17 cellular contexts compared by ENCODE assay signal in the genomic region with DNA sequence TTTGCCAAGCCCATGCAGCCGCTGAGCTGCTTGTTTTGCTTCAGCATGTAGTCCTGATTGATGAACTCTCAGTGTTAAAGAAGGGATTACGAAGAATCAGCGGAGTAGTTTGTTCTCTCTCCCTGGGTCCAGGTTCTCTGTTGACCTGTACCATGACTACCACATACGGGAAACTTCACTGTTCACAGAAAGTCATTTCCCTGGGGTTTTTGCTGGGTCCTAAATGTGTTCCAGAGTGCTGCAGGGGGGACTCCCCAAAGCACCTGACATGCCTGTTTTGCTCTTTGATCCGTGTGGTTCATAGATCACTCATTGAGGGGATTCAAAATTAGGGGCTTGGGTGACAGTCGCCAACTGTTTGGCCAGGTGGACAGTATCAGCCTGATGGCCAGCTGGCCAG. TPM values are rescaled to one million over a fixed set of nuclear protein-coding genes. Genes with fewer than 3 reads are reported as not detected.
A peak's percentile ranks its signal among the peaks of the same experiment; 100 is the strongest.
DNase-seq lines count a peak whose midpoint lies in the region; ATAC-seq and TF ChIP-seq lines count a peak whose summit lies in the region.
"Had no signal": no experiment of that assay in that cellular context is flagged by ENCODE, and none has a peak within 500 bp of the region (broad histone marks: within the 10 kb centered on the region; RNA-seq: fewer than 3 reads in every experiment).

No MANE protein-coding gene starts in this region.

- H4K20me1 ChIP-seq in DOHH2 (ENCODE audit: control insufficient read depth, insufficient read depth, low read depth, low read length), result peaks cover 14% of the 10 kb centered on the region

- ATAC-seq in stimulated activated naive B cell treated with anti-CD40 and anti-IgM and Interleukin-4, amounts not matched to agents 10 μg/mL and 1 μg/mL and 100 μg/mL, for 72 hours (replicated peaks), result peak in 1 of 2 donors; percentile 30
- ATAC-seq in HG03457 (IDR thresholded peaks at IDR 0.05; ENCODE audit: unreplicated experiment), result no peak
- ATAC-seq: K562 had no signal

- H3F3A ChIP-seq in DOHH2 (ENCODE audit: control insufficient read depth, insufficient read depth), result peaks cover 17% of the 10 kb centered on the region

- H3K36me3 ChIP-seq in DOHH2 (ENCODE audit: control insufficient read depth, low read length), result peaks cover 94% of the 10 kb centered on the region

- H3K27me3 Mint-ChIP-seq in activated naive CD4-positive, alpha-beta T cell treated with anti-CD3 and anti-CD28 coated beads for 36 hours (ENCODE audit: low read depth), result no peaks in the 10 kb centered on the region
- no peaks in the 10 kb centered on the region for H3K27me3 Mint-ChIP-seq in brain
- H3K27me3 Mint-ChIP-seq in stimulated activated naive B cell treated with anti-CD40 and anti-IgM and Interleukin-4, amounts not matched to agents 10 μg/mL and 1 μg/mL and 100 μg/mL, for 72 hours, result no peaks in the 10 kb centered on the region

- peaks cover 49% of the 10 kb centered on the region for H3K4me1 ChIP-seq in DOHH2 (ENCODE audit: control insufficient read depth, low read length)

- peaks cover 38% of the 10 kb centered on the region for H3K4me1 Mint-ChIP-seq in activated naive CD4-positive, alpha-beta T cell treated with anti-CD3 and anti-CD28 coated beads for 36 hours (ENCODE audit: low read depth)
- peaks cover 23% of the 10 kb centered on the region for H3K4me1 Mint-ChIP-seq in brain
- H3K4me1 Mint-ChIP-seq in stimulated activated naive B cell treated with anti-CD40 and anti-IgM and Interleukin-4, amounts not matched to agents 10 μg/mL and 1 μg/mL and 100 μg/mL, for 72 hours, result peaks cover 45 to 62% of the 10 kb centered on the region in 2 donors

- H3K36me3 Mint-ChIP-seq in activated naive CD4-positive, alpha-beta T cell treated with anti-CD3 and anti-CD28 coated beads for 36 hours (ENCODE audit: low read depth), result peaks cover 58% of the 10 kb centered on the region
- H3K36me3 Mint-ChIP-seq in brain, result peaks cover 81% of the 10 kb centered on the region
- peaks cover 62 to 66% of the 10 kb centered on the region in 2 donors for H3K36me3 Mint-ChIP-seq in stimulated activated naive B cell treated with anti-CD40 and anti-IgM and Interleukin-4, amounts not matched to agents 10 μg/mL and 1 μg/mL and 100 μg/mL, for 72 hours

- 0 out of 2 replicates have a peak overlapping the region, but pooled peaks have one; percentile 87 for H3K4me2 ChIP-seq in DOHH2 (ENCODE audit: low read length)

- H3K9me3 Mint-ChIP-seq in activated naive CD4-positive, alpha-beta T cell treated with anti-CD3 and anti-CD28 coated beads for 36 hours, result no peaks in the 10 kb centered on the region
- no peaks in the 10 kb centered on the region for H3K9me3 Mint-ChIP-seq in brain
- no peaks in the 10 kb centered on the region for H3K9me3 Mint-ChIP-seq in stimulated activated naive B cell treated with anti-CD40 and anti-IgM and Interleukin-4, amounts not matched to agents 10 μg/mL and 1 μg/mL and 100 μg/mL, for 72 hours

- CTCF ChIA-PET in activated naive CD4-positive, alpha-beta T cell treated with anti-CD3 and anti-CD28 coated beads for 36 hours (lab: Charles Lee), result interaction anchor here (2.8 kb wide), 1 partner anchor 117 kb away, joined by 11 read pairs; no protein-coding TSS in a partner anchor

- no peaks in the 10 kb centered on the region for H3K9me2 ChIP-seq in DOHH2 (replicated peaks; ENCODE audit: control insufficient read depth, low read length)

- TF ChIP-seq CTCF in DOHH2 (IDR thresholded peaks at IDR 0.05; ENCODE audit: low read depth, low read length, poor library complexity, severe bottlenecking), result no peak
- no peak for TF ChIP-seq CTCF in brain (conservative IDR thresholded peaks at IDR 0.05)

- no peaks in the 10 kb centered on the region for H3K27me3 ChIP-seq in DOHH2 (ENCODE audit: control insufficient read depth, low read length)

- no peaks in the 10 kb centered on the region for H3K9me3 ChIP-seq in DOHH2 (ENCODE audit: control insufficient read depth, insufficient read depth, low read length)
- H3K9me3 ChIP-seq: HAP-1 had no signal

- peak overlapping the region; percentile 48 for H3K27ac Mint-ChIP-seq in activated naive CD4-positive, alpha-beta T cell treated with anti-CD3 and anti-CD28 coated beads for 36 hours
- H3K27ac Mint-ChIP-seq in brain, result peak overlapping the region in 3 of 5 experiments; percentile 13 to 47 (median 15)
- peak overlapping the region; percentile 75 for H3K27ac Mint-ChIP-seq in stimulated activated naive B cell treated with anti-CD40 and anti-IgM and Interleukin-4, amounts not matched to agents 10 μg/mL and 1 μg/mL and 100 μg/mL, for 72 hours

- H3K27ac ChIP-seq in DOHH2 (ENCODE audit: low read depth, low read length), result peak overlapping the region; percentile 91; the same call in 1 of the 2 replicates

- H3K4me3 Mint-ChIP-seq in activated naive CD4-positive, alpha-beta T cell treated with anti-CD3 and anti-CD28 coated beads for 36 hours, result no peak overlapping the region
- peak overlapping the region in 1 of 5 experiments; percentile 32 for H3K4me3 Mint-ChIP-seq in brain
- no peak overlapping the region for H3K4me3 Mint-ChIP-seq in stimulated activated naive B cell treated with anti-CD40 and anti-IgM and Interleukin-4, amounts not matched to agents 10 μg/mL and 1 μg/mL and 100 μg/mL, for 72 hours

- intact Hi-C loops in activated naive CD4-positive, alpha-beta T cell treated with anti-CD3 and anti-CD28 coated beads for 36 hours (cut with micrococcal nuclease), result no loop called here

- H3K79me2 ChIP-seq in DOHH2 (ENCODE audit: control insufficient read depth, low read length), result peaks cover 72% of the 10 kb centered on the region

- DNase-seq in activated naive CD4-positive, alpha-beta T cell treated with anti-CD3 and anti-CD28 coated beads for 36 hours, result no peak
- no peak for DNase-seq in activated naive CD4-positive, alpha-beta T cell (lab: John Stamatoyannopoulos, UW)
- DNase-seq in stimulated activated naive B cell treated with anti-CD40 and anti-IgM and Interleukin-4, amounts not matched to agents 10 μg/mL and 1 μg/mL and 100 μg/mL, for 72 hours, result no peak
- no peak for DNase-seq in 8988T
- DNase-seq: Calu3, DMS79, NCI-H1436, NCI-H2029, NCI-H2171, NCI-H446 treated with DMSO at 0.1 percent for 48 hours, RPMI8226, SIG-M5 had no signal

- no peak overlapping the region for H3K4me3 ChIP-seq in DOHH2 (ENCODE audit: low read length)
- H3K4me3 ChIP-seq: HAP-1, K562 had no signal

RNA-seq across cellular contexts. Expression of gene LSM14B, which starts 5.5 kb away (rescaled TPM):
- total RNA-seq in activated naive CD4-positive, alpha-beta T cell treated with anti-CD3 and anti-CD28 coated beads for 36 hours, result 10 to 100 TPM; 29.6 to 33.3 TPM
- 171 TPM for polyA plus RNA-seq in brain (ENCODE audit: insufficient read depth, low read depth, low replicate concordance)

RNA-seq across cellular contexts. Expression of gene PSMA7, which starts 15.4 kb away (rescaled TPM):
- 100 to 1,000 TPM; 287 to 288 TPM for total RNA-seq in activated naive CD4-positive, alpha-beta T cell treated with anti-CD3 and anti-CD28 coated beads for 36 hours
- polyA plus RNA-seq in brain (ENCODE audit: insufficient read depth, low read depth, low replicate concordance), result 404 TPM

RNA-seq across cellular contexts. Expression of gene SS18L1, which starts 15.8 kb away (rescaled TPM):
- 10 to 100 TPM; 14.5 to 18.0 TPM for total RNA-seq in activated naive CD4-positive, alpha-beta T cell treated with anti-CD3 and anti-CD28 coated beads for 36 hours
- 39.8 TPM for polyA plus RNA-seq in brain (ENCODE audit: insufficient read depth, low read depth, low replicate concordance)

RNA-seq across cellular contexts. Expression of gene MTG2, which starts 55.0 kb away (rescaled TPM):
- 10 to 100 TPM; 34.3 to 36.4 TPM for total RNA-seq in activated naive CD4-positive, alpha-beta T cell treated with anti-CD3 and anti-CD28 coated beads for 36 hours
- polyA plus RNA-seq in brain (ENCODE audit: insufficient read depth, low read depth, low replicate concordance), result 47.9 TPM

Comparison
In these comparisons a context has a peak if more than half of its experiments do, and no peak if none do; other contexts are left out.
1. H3K27ac Mint-ChIP-seq: peak in every context shown above with its lines; median percentile 75 in stimulated activated naive B cell treated with anti-CD40 and anti-IgM and Interleukin-4, amounts not matched to agents 10 μg/mL and 1 μg/mL and 100 μg/mL, for 72 hours; 48 in activated naive CD4-positive, alpha-beta T cell treated with anti-CD3 and anti-CD28 coated beads for 36 hours; 15 in brain.